Comparison of ENCODE assay signal across 9 cellular contexts in the genomic region with DNA sequence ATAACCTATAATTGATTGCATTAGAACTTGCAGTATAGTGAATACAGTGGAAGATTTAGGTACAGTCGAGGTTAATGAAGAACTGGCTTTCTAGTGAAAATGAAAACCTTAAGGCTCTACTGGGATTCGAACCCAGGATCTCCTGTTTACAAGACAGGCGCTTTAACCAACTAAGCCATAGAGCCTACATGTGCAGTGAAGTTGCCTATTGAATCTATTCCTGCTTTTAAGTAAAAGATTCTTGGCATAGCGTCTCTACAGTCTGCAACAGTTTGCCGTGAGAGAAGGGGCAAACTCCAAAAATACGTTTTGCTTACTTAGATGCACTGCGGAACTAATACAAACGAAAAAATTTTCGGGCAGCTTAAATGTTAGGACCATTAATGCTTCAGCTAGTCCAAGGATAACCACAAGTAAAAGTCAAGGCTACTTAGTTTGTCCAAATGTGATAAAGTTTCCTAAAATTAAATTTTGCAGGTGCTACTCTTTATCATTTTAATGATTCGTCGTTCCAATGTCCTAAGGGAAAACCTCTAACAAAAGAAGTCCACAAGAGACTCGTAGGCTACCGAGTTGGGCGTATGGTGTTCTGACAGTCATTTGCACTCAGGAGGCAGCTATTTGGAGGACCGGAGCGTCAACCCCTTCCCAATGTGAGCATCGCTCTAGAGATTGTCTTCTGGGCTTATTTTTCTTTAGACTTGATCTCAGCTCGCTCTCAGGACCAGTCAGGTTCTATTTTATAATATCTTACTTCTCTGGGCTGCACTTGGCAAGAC. TPM values are rescaled to one million over a fixed set of nuclear protein-coding genes. Genes with fewer than 3 reads are reported as not detected.
DNase-seq lines count a peak whose midpoint lies in the region; TF ChIP-seq lines count a peak whose summit lies in the region.
"Had no signal": no experiment of that assay in that cellular context is flagged by ENCODE, and none has a peak within 500 bp of the region (broad histone marks: within the 10 kb centered on the region; RNA-seq: fewer than 3 reads in every experiment).

No MANE protein-coding gene starts in this region.

- H3K4me3 ChIP-seq in retinal pigment epithelial cell (ENCODE audit: low read length), result peak overlapping the region; percentile 73

- H3K4me1 Mint-ChIP-seq in activated naive CD4-positive, alpha-beta T cell treated with anti-CD3 and anti-CD28 coated beads, Interleukin-2, amount 10 ng/mL, durations not matched to agents 7 days and 5 days, result peaks cover 16% of the 10 kb centered on the region

- no peak for TF ChIP-seq CTCF in retinal pigment epithelial cell (conservative IDR thresholded peaks at IDR 0.05; ENCODE audit: low read depth, low read length)

- H3K9me3 Mint-ChIP-seq in activated naive CD4-positive, alpha-beta T cell treated with anti-CD3 and anti-CD28 coated beads, Interleukin-2, amount 10 ng/mL, durations not matched to agents 7 days and 5 days, result no peaks in the 10 kb centered on the region

- no peaks in the 10 kb centered on the region for H3K36me3 Mint-ChIP-seq in activated naive CD4-positive, alpha-beta T cell treated with anti-CD3 and anti-CD28 coated beads, Interleukin-2, amount 10 ng/mL, durations not matched to agents 7 days and 5 days

- peak overlapping the region; percentile 5 for H3K4me3 Mint-ChIP-seq in activated naive CD4-positive, alpha-beta T cell treated with anti-CD3 and anti-CD28 coated beads, Interleukin-2, amount 10 ng/mL, durations not matched to agents 7 days and 5 days

- DNase-seq in activated naive CD4-positive, alpha-beta T cell treated with anti-CD3 and anti-CD28 coated beads, Interleukin-2, amount 10 ng/mL, durations not matched to agents 7 days and 5 days, result no peak
- DNase-seq in activated naive CD4-positive, alpha-beta T cell (lab: John Stamatoyannopoulos, UW), result no peak
- DNase-seq in HuH-7.5 (ENCODE audit: low spot score) (peak; percentile 15), SK-MEL-5 (ENCODE audit: low read depth, low spot score) (peak; percentile 93), fibroblast of gingiva (ENCODE audit: low read depth) (peak; percentile 83), retinal pigment epithelial cell (ENCODE audit: low read depth) (peak; percentile 51), NCI-H2029 treated with DMSO at 0.1 percent for 48 hours (lab: John Stamatoyannopoulos, UW) (no peak), NCI-H2196 treated with DMSO at 0.1 percent for 48 hours (lab: John Stamatoyannopoulos, UW; ENCODE audit: unreplicated experiment) (no peak)

- H3K27me3 Mint-ChIP-seq in activated naive CD4-positive, alpha-beta T cell treated with anti-CD3 and anti-CD28 coated beads, Interleukin-2, amount 10 ng/mL, durations not matched to agents 7 days and 5 days, result peaks cover 48% of the 10 kb centered on the region

- in situ Hi-C loops in SK-MEL-5 (cut with HindIII; ENCODE audit: low pct_unique_long_range_greater_than_20kb, low sequenced_read_pairs), result no loop called here

- CTCF ChIA-PET in activated naive CD4-positive, alpha-beta T cell treated with anti-CD3 and anti-CD28 coated beads, Interleukin-2, amount 10 ng/mL, durations not matched to agents 7 days and 5 days (lab: Charles Lee), result interaction anchor here (0.9 kb wide), 1 partner anchor 68 kb away, joined by 3 read pairs; no protein-coding TSS in a partner anchor

- H3K27ac Mint-ChIP-seq in activated naive CD4-positive, alpha-beta T cell treated with anti-CD3 and anti-CD28 coated beads, Interleukin-2, amount 10 ng/mL, durations not matched to agents 7 days and 5 days, result no peak overlapping the region

RNA-seq across cellular contexts. Expression of a gene that starts 31.3 kb away (rescaled TPM):
- 1.9 and 4.6 TPM in 2 replicates for total RNA-seq in SK-MEL-5 (2014; rRNA removed; shearing (Covaris generic))
- polyA plus RNA-seq in SK-MEL-5 (2015; cell fraction: cytosol; rRNA removed), result 0.64 and 1.0 TPM in 2 replicates
- 2.2 and 9.1 TPM in 2 replicates for polyA plus RNA-seq in SK-MEL-5 (2015; cell fraction: nucleus; rRNA removed)

RNA-seq across cellular contexts. Expression of a gene that starts 41.0 kb away (rescaled TPM):
- not detected in 2 replicates for total RNA-seq in SK-MEL-5 (2014; rRNA removed; shearing (Covaris generic))
- not detected in 2 replicates for polyA plus RNA-seq in SK-MEL-5 (2015; cell fraction: cytosol; rRNA removed)
- polyA plus RNA-seq in SK-MEL-5 (2015; cell fraction: nucleus; rRNA removed), result not detected in 2 replicates
- total RNA-seq: urinary bladder had no signal
- polyA plus RNA-seq: urinary bladder had no signal

RNA-seq across cellular contexts. Expression of a gene that starts 51.1 kb away (rescaled TPM):
- total RNA-seq in SK-MEL-5 (2014; rRNA removed; shearing (Covaris generic)), result not detected in 2 replicates
- polyA plus RNA-seq in SK-MEL-5 (2015; cell fraction: cytosol; rRNA removed), result 0.11 TPM in 1 of 2 replicates, not detected in the other
- 1.2 TPM in 1 of 2 replicates, not detected in the other for polyA plus RNA-seq in SK-MEL-5 (2015; cell fraction: nucleus; rRNA removed)
- total RNA-seq: urinary bladder had no signal
- polyA plus RNA-seq: urinary bladder had no signal

Comparison
In these comparisons a context has a peak if more than half of its experiments do, and no peak if none do; other contexts are left out.
1. DNase-seq: peak in HuH-7.5 (single experiment), SK-MEL-5 (single experiment), fibroblast of gingiva (single experiment) and retinal pigment epithelial cell (single experiment); none in activated naive CD4-positive, alpha-beta T cell treated with anti-CD3 and anti-CD28 coated beads, Interleukin-2, amount 10 ng/mL, durations not matched to agents 7 days and 5 days (single experiment), activated naive CD4-positive, alpha-beta T cell (0 of 4), NCI-H2029 treated with DMSO at 0.1 percent for 48 hours (single experiment) and NCI-H2196 treated with DMSO at 0.1 percent for 48 hours (single experiment).